ENCODE assay signal across 1 cellular context in genomic region chr19:15812059-15812722, GRCh38.
TF ChIP-seq lines count a peak whose summit lies in the region.

No MANE protein-coding gene starts in this region.

TF ChIP-seq in GM23338, 12 proteins besides CTCF, POLR2A, EP300 and RAD21 (continued from another document):
- TF ChIP-seq ZNF462 (CRISPR knock-in tag; IDR thresholded peaks at IDR 0.05), result no peak
- no peak for TF ChIP-seq STAT1 (IDR thresholded peaks at IDR 0.05; ENCODE audit: unreplicated experiment)
